ENCODE assay signal across 24 cellular contexts in genomic region chr11:81059356-81059755, GRCh38.
"Had no signal": no experiment of that assay in that cellular context is flagged by ENCODE, and none has a peak within 500 bp of the region (broad histone marks: within the 10 kb centered on the region; RNA-seq: fewer than 3 reads in every experiment).

No MANE protein-coding gene starts in this region.

- DNase-seq: dermis blood vessel endothelial cell; effector memory CD4-positive, alpha-beta T cell; foreskin keratinocyte; glutamatergic neuron; heart right ventricle; hippocampal formation; left ventricle myocardium superior; lower lobe of right lung; natural killer cell; nucleus accumbens; stimulated activated CD4-positive, alpha-beta T cell treated with anti-CD3 and anti-CD28 coated beads, Interleukin-2, amount 100 ng/mL, for 24 hours; stimulated activated CD4-positive, alpha-beta T cell treated with anti-CD3 and anti-CD28 coated beads, Interleukin-4, amount 100 ng/mL, for 4 hours; stimulated activated naive CD8-positive, alpha-beta T cell treated with anti-CD3 and anti-CD28 coated beads, Interleukin-15, Interleukin-2, amounts not matched to agents 100 U/mL and 50 U/mL, for 24 hours; substantia nigra; testis; tibial artery had no signal

- H3K4me1 ChIP-seq: esophagus muscularis mucosa, foreskin keratinocyte, heart right ventricle, lower lobe of right lung, prostate gland, right atrium auricular region, tibial artery had no signal

- H3K27ac Mint-ChIP-seq: natural killer cell; stimulated activated memory B cell treated with anti-CD40 and anti-IgM and Interleukin-4, amounts not matched to agents 10 μg/mL and 1 μg/mL and 100 μg/mL, for 72 hours; type B pancreatic cell had no signal

- H3K9me3 Mint-ChIP-seq: stimulated activated memory B cell treated with anti-CD40 and anti-IgM and Interleukin-4, amounts not matched to agents 10 μg/mL and 1 μg/mL and 100 μg/mL, for 72 hours had no signal

- H3K4me3 Mint-ChIP-seq: natural killer cell; neural crest cell; stimulated activated memory B cell treated with anti-CD40 and anti-IgM and Interleukin-4, amounts not matched to agents 10 μg/mL and 1 μg/mL and 100 μg/mL, for 72 hours; type B pancreatic cell had no signal

- H3K4me3 ChIP-seq: coronary artery, esophagus muscularis mucosa, heart right ventricle, lower lobe of right lung, prostate gland, right atrium auricular region, testis, tibial artery had no signal

- H3K27me3 Mint-ChIP-seq: stimulated activated memory B cell treated with anti-CD40 and anti-IgM and Interleukin-4, amounts not matched to agents 10 μg/mL and 1 μg/mL and 100 μg/mL, for 72 hours had no signal

- H3K9me3 ChIP-seq: esophagus muscularis mucosa, heart right ventricle, lower lobe of right lung, prostate gland, right atrium auricular region, testis, tibial artery had no signal

- H3K27ac ChIP-seq: coronary artery, esophagus muscularis mucosa, foreskin keratinocyte, heart right ventricle, lower lobe of right lung, prostate gland, right atrium auricular region, testis, tibial artery had no signal

- H3K4me1 Mint-ChIP-seq: natural killer cell; stimulated activated memory B cell treated with anti-CD40 and anti-IgM and Interleukin-4, amounts not matched to agents 10 μg/mL and 1 μg/mL and 100 μg/mL, for 72 hours had no signal

- ATAC-seq: foreskin keratinocyte; heart right ventricle; left ventricle myocardium superior; lower lobe of right lung; natural killer cell; sciatic nerve; stimulated activated memory B cell treated with anti-CD40 and anti-IgM and Interleukin-4, amounts not matched to agents 10 μg/mL and 1 μg/mL and 100 μg/mL, for 72 hours; stimulated activated naive CD8-positive, alpha-beta T cell treated with anti-CD3 and anti-CD28 coated beads, Interleukin-15, Interleukin-2, amounts not matched to agents 100 U/mL and 50 U/mL, for 24 hours had no signal

- H3K36me3 Mint-ChIP-seq: natural killer cell; stimulated activated memory B cell treated with anti-CD40 and anti-IgM and Interleukin-4, amounts not matched to agents 10 μg/mL and 1 μg/mL and 100 μg/mL, for 72 hours; type B pancreatic cell had no signal

- H3K36me3 ChIP-seq: esophagus muscularis mucosa, heart right ventricle, lower lobe of right lung, prostate gland, right atrium auricular region, tibial artery had no signal

- H3K27me3 ChIP-seq: esophagus muscularis mucosa, heart right ventricle, right atrium auricular region, testis, tibial artery had no signal
